1 cellular context compared by ENCODE assay signal in genomic region chr4:112706840-112707207, GRCh38.
TF ChIP-seq lines count a peak whose summit lies in the region.

No MANE protein-coding gene starts in this region.

TF ChIP-seq in HCT116, 20 proteins besides CTCF, POLR2A, EP300 and RAD21 (continued from another document):
- no peak for TF ChIP-seq CBX3 (IDR thresholded peaks at IDR 0.05; ENCODE audit: low read depth)
- TF ChIP-seq ZNF274 (IDR thresholded peaks at IDR 0.05; ENCODE audit: low read depth, low read length), result no peak
- TF ChIP-seq FOSL1 (IDR thresholded peaks at IDR 0.05; ENCODE audit: low read depth), result no peak
- TF ChIP-seq ZFX (IDR thresholded peaks at IDR 0.05), result no peak
